ENCODE assay signal across 12 cellular contexts in the genomic region with DNA sequence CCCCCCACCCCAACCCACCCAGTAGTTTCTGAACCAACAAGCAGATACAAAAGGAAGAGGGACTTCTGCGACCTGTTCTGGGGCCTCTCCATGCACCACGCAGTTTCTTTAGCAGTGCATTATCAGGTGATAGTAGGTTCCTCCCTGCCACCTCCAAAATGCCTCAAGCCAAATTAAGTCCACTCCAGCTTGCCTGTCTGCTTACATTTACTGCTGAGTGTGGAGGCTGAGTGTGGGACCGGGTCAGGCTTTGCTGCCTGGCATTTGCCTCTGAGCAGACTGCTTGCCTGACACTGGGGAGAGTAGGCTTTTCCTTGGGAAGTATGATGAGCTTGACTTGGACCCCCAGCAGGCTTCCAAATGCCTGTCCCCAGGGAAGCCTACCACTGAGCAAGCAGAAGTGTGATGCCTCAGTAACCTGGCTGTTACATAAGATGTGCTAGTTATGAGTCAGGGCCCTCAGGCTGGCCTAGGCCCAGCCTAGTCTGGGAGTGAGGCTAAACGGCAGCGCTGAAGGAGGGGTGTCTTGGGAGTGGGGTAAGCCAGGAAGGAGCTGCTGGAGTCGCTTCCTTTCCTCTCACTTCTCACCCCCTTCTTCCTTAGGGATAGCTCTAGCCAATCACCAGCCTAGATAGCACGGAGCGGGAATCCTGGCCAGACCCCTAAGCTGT. TPM values are rescaled to one million over a fixed set of nuclear protein-coding genes. Genes with fewer than 3 reads are reported as not detected.
DNase-seq lines count a peak whose midpoint lies in the region; ATAC-seq and TF ChIP-seq lines count a peak whose summit lies in the region.
"Had no signal": no experiment of that assay in that cellular context is flagged by ENCODE, and none has a peak within 500 bp of the region (broad histone marks: within the 10 kb centered on the region; RNA-seq: fewer than 3 reads in every experiment).

No MANE protein-coding gene starts in this region.

- H3K9me3 Mint-ChIP-seq in activated T-cell treated with anti-CD3 and anti-CD28 coated beads, Interleukin-2, amount 50 U/mL, for 24 hours, result no peaks in the 10 kb centered on the region
- H3K9me3 Mint-ChIP-seq in activated T-cell treated with anti-CD3 and anti-CD28 coated beads, Interleukin-2, amount 50 U/mL, for 4 hours, result no peaks in the 10 kb centered on the region

- ATAC-seq in GM18868 (IDR thresholded peaks at IDR 0.05; ENCODE audit: unreplicated experiment) (peak; percentile 93), PC-3 (peak; percentile 91), sciatic nerve (peak; percentile 93)
- no peak for ATAC-seq in activated T-cell treated with anti-CD3 and anti-CD28 coated beads, Interleukin-2, amount 50 U/mL, for 4 hours

- H3K9me2 ChIP-seq in PC-3 (replicated peaks; ENCODE audit: low read length), result no peaks in the 10 kb centered on the region

- H4K20me1 ChIP-seq in PC-3 (ENCODE audit: low read length), result no peaks in the 10 kb centered on the region

- H3F3A ChIP-seq in PC-3 (ENCODE audit: low read length, unreplicated experiment), result no peaks in the 10 kb centered on the region

- CTCF ChIA-PET in PC-3 (lab: Charles Lee), result no interaction called here

- no peaks in the 10 kb centered on the region for H3K36me3 ChIP-seq in PC-3 (ENCODE audit: low read depth, low read length)

- H3K4me2 ChIP-seq in PC-3 (ENCODE audit: low read length), result no peak overlapping the region

- intact Hi-C loops in PC-3 (cut with micrococcal nuclease) (no loop called here), sciatic nerve (cut with DNase I) (no loop called here)

- no peaks in the 10 kb centered on the region for H3K9me3 ChIP-seq in PC-3 (ENCODE audit: low read length)

- peaks cover 7% of the 10 kb centered on the region for H3K4me1 ChIP-seq in PC-3 (ENCODE audit: insufficient read depth, low read length)

- no peak overlapping the region for H2AFZ ChIP-seq in PC-3 (ENCODE audit: low read length)

- POLR2A ChIA-PET in PC-3 (lab: Charles Lee; ENCODE audit: unreplicated experiment), result no interaction called here

- peaks cover 13% of the 10 kb centered on the region for H3K27me3 Mint-ChIP-seq in activated T-cell treated with anti-CD3 and anti-CD28 coated beads, Interleukin-2, amount 50 U/mL, for 24 hours
- no peaks in the 10 kb centered on the region for H3K27me3 Mint-ChIP-seq in activated T-cell treated with anti-CD3 and anti-CD28 coated beads, Interleukin-2, amount 50 U/mL, for 4 hours (ENCODE audit: low read depth)

- no peak overlapping the region for H3K27ac ChIP-seq in PC-3 (ENCODE audit: low read length)
- H3K27ac ChIP-seq: epithelial cell of prostate had no signal

- TF ChIP-seq POLR2A in erythroblast (IDR thresholded peaks at IDR 0.05; ENCODE audit: low read length), result no peak

- no peaks in the 10 kb centered on the region for H3K27me3 ChIP-seq in PC-3 (ENCODE audit: low read length)

- H3K4me1 Mint-ChIP-seq in activated T-cell treated with anti-CD3 and anti-CD28 coated beads, Interleukin-2, amount 50 U/mL, for 24 hours (ENCODE audit: low read depth), result peaks cover 7% of the 10 kb centered on the region
- H3K4me1 Mint-ChIP-seq in activated T-cell treated with anti-CD3 and anti-CD28 coated beads, Interleukin-2, amount 50 U/mL, for 4 hours (ENCODE audit: low read depth), result no peaks in the 10 kb centered on the region

- BruUV-seq in PC-3 (replicated peaks; lab: Mats Ljungman, UMichigan), result no TSS peak

- no peak for TF ChIP-seq CTCF in PC-3 (conservative IDR thresholded peaks at IDR 0.05; ENCODE audit: low read depth, low read length)

- H3K4me3 ChIP-seq in PC-3 (ENCODE audit: low read length), result no peak overlapping the region

- DNase-seq in PC-3, result peak; percentile 70
- DNase-seq in fibroblast of the conjunctiva (ENCODE audit: low read depth), result peak; percentile 29
- peak; percentile 69 for DNase-seq in sciatic nerve (ENCODE audit: low spot score)
- no peak for DNase-seq in NCI-H1048 (lab: John Stamatoyannopoulos, UW)
- DNase-seq in activated T-cell treated with anti-CD3 and anti-CD28 coated beads, Interleukin-2, amount 50 U/mL, for 24 hours, result no peak
- DNase-seq in activated T-cell treated with anti-CD3 and anti-CD28 coated beads, Interleukin-2, amount 50 U/mL, for 4 hours, result no peak
- DNase-seq in erythroblast (lab: John Stamatoyannopoulos, UW), result no peak
- DNase-seq: activated naive CD4-positive, alpha-beta T cell; NCI-H2171 treated with DMSO at 0.1 percent for 48 hours; nephron progenitor cell had no signal

- H3K4me3 Mint-ChIP-seq in activated T-cell treated with anti-CD3 and anti-CD28 coated beads, Interleukin-2, amount 50 U/mL, for 24 hours, result no peak overlapping the region
- no peak overlapping the region for H3K4me3 Mint-ChIP-seq in activated T-cell treated with anti-CD3 and anti-CD28 coated beads, Interleukin-2, amount 50 U/mL, for 4 hours
- H3K4me3 Mint-ChIP-seq: nephron progenitor cell had no signal

- H3K9ac ChIP-seq in PC-3 (ENCODE audit: low read length), result no peak overlapping the region

- no peaks in the 10 kb centered on the region for H3K79me2 ChIP-seq in PC-3 (ENCODE audit: low read length)

- H3K27ac Mint-ChIP-seq in activated T-cell treated with anti-CD3 and anti-CD28 coated beads, Interleukin-2, amount 50 U/mL, for 24 hours, result no peak overlapping the region
- H3K27ac Mint-ChIP-seq: nephron progenitor cell had no signal

- no peaks in the 10 kb centered on the region for H3K36me3 Mint-ChIP-seq in activated T-cell treated with anti-CD3 and anti-CD28 coated beads, Interleukin-2, amount 50 U/mL, for 24 hours (ENCODE audit: low read depth)
- H3K36me3 Mint-ChIP-seq in activated T-cell treated with anti-CD3 and anti-CD28 coated beads, Interleukin-2, amount 50 U/mL, for 4 hours (ENCODE audit: insufficient read depth), result no peaks in the 10 kb centered on the region

RNA-seq across cellular contexts. Expression of a gene that starts 9.0 kb away (rescaled TPM):
- total RNA-seq in PC-3 (2014; rRNA removed), result 17.8 and 18.1 TPM in 2 replicates
- total RNA-seq in sciatic nerve, result 93.5 TPM
- 10 to 100 TPM; 14.1 to 21.6 (median 18.5) TPM for total RNA-seq in activated T-cell treated with anti-CD3 and anti-CD28 coated beads, Interleukin-2, amount 50 U/mL, for 4 hours

RNA-seq across cellular contexts. Expression of a gene that starts 10.9 kb away (rescaled TPM):
- total RNA-seq in PC-3 (2014; rRNA removed) (not detected in 2 replicates), sciatic nerve (not detected)
- not detected for total RNA-seq in activated T-cell treated with anti-CD3 and anti-CD28 coated beads, Interleukin-2, amount 50 U/mL, for 4 hours

RNA-seq across cellular contexts. Expression of a gene that starts 59.1 kb away (rescaled TPM):
- total RNA-seq in PC-3 (2014; rRNA removed) (19.2 and 23.2 TPM in 2 replicates), sciatic nerve (26.7 TPM)
- total RNA-seq in activated T-cell treated with anti-CD3 and anti-CD28 coated beads, Interleukin-2, amount 50 U/mL, for 4 hours, result 10 to 100 TPM; 10.8 to 16.4 (median 14.3) TPM

Comparison
In these comparisons a context has a peak if more than half of its experiments do, and no peak if none do; other contexts are left out.
1. ATAC-seq: peak in GM18868 (single experiment), PC-3 (single experiment) and sciatic nerve (single experiment); none in activated T-cell treated with anti-CD3 and anti-CD28 coated beads, Interleukin-2, amount 50 U/mL, for 4 hours (0 of 2).
2. DNase-seq: peak in PC-3 (single experiment), fibroblast of the conjunctiva (single experiment) and sciatic nerve (single experiment); none in NCI-H1048 (single experiment), activated T-cell treated with anti-CD3 and anti-CD28 coated beads, Interleukin-2, amount 50 U/mL, for 24 hours (single experiment), activated T-cell treated with anti-CD3 and anti-CD28 coated beads, Interleukin-2, amount 50 U/mL, for 4 hours (single experiment) and erythroblast (0 of 2).